In genomic region chr4:157320092-157320491, GRCh38 we compare ENCODE assay signal across 24 cellular contexts.
DNase-seq lines count a peak whose midpoint lies in the region; ATAC-seq, FAIRE-seq and TF ChIP-seq lines count a peak whose summit lies in the region.
"Had no signal": no experiment of that assay in that cellular context is flagged by ENCODE, and none has a peak within 500 bp of the region (broad histone marks: within the 10 kb centered on the region; RNA-seq: fewer than 3 reads in every experiment).

No MANE protein-coding gene starts in this region.

- DNase-seq in HepG2 (ENCODE audit: low spot score) (no peak), right lobe of liver (no peak), K562 (ENCODE audit: extremely low read depth in 1 of 4, low spot score in 3 of 4) (no peak), breast epithelium (ENCODE audit: low spot score in 2 of 2) (no peak), T-helper 1 cell (no peak)
- DNase-seq: ACHN; BE2C; C1 segment of cervical spinal cord; CD4-positive, alpha-beta memory T cell; CD4-positive, CD25-positive, alpha-beta regulatory T cell; CD8-positive, alpha-beta memory T cell; COR-L47; DMS 273 treated with DMSO at 0.1 percent for 48 hours; DMS153; DMS53; DMS79; DND-41; EL; GDM1 had no signal

- no peak overlapping the region for H2AFZ ChIP-seq in HepG2 (ENCODE audit: low read length)
- H2AFZ ChIP-seq in K562 (ENCODE audit: low read depth, low read length) = no peak overlapping the region

- H3K9ac ChIP-seq in HepG2 (ENCODE audit: insufficient read depth, low read depth, low read length) (no peak overlapping the region), K562 (ENCODE audit: insufficient read depth in 1 of 2, low read depth in 2 of 2, low read length in 2 of 2) (no peak overlapping the region)
- H3K9ac ChIP-seq: BLaER1 had no signal

- CTCF ChIA-PET in HepG2 (lab: Yijun Ruan, JAX; ENCODE audit: low intra/inter-chr PET ratio, low total read pairs) = no interaction called here
- CTCF ChIA-PET in K562 (lab: Yijun Ruan, JAX; ENCODE audit: low intra/inter-chr PET ratio) = no interaction called here

- no peaks in the 10 kb centered on the region for H3K36me3 ChIP-seq in HepG2 (replicated peaks in 1 of 2; ENCODE audit: control insufficient read depth in 1 of 2, insufficient read depth in 2 of 2, low read length in 2 of 2)
- H3K36me3 ChIP-seq in right lobe of liver = no peaks in the 10 kb centered on the region
- H3K36me3 ChIP-seq in K562 (ENCODE audit: control insufficient read depth, insufficient read depth, low read length) = no peaks in the 10 kb centered on the region
- H3K36me3 ChIP-seq in breast epithelium = no peaks in the 10 kb centered on the region
- H3K36me3 ChIP-seq: BE2C, BLaER1 had no signal

- no peaks in the 10 kb centered on the region for H4K20me1 ChIP-seq in HepG2 (ENCODE audit: insufficient read depth, low read length)
- no peaks in the 10 kb centered on the region for H4K20me1 ChIP-seq in K562 (replicated peaks; ENCODE audit: control insufficient read depth, insufficient read depth, low read length)
- H4K20me1 ChIP-seq: BLaER1 had no signal

- intact Hi-C loops in HepG2 (cut with micrococcal nuclease; ENCODE audit: unreplicated experiment) (no loop called here), right lobe of liver (cut with DNase I) (no loop called here), K562 (cut with micrococcal nuclease) (no loop called here), breast epithelium (cut with DNase I; ENCODE audit: low total_unique reads) (no loop called here)

- no peak for TF ChIP-seq CTCF in HepG2 (CRISPR knock-in tag; IDR thresholded peaks at IDR 0.05)
- TF ChIP-seq CTCF in right lobe of liver (IDR thresholded peaks at IDR 0.05) = no peak
- TF ChIP-seq CTCF in K562 (IDR thresholded peaks at IDR 0.05 in 2 of 3, conservative IDR thresholded peaks at IDR 0.05 in 1 of 3; ENCODE audit: insufficient read depth in 2 of 3, low read depth in 1 of 3, low read length in 3 of 3) = no peak
- no peak for TF ChIP-seq CTCF in breast epithelium (IDR thresholded peaks at IDR 0.05)

- no peaks in the 10 kb centered on the region for H3K9me3 ChIP-seq in HepG2 (ENCODE audit: low read length)
- no peaks in the 10 kb centered on the region for H3K9me3 ChIP-seq in right lobe of liver
- no peaks in the 10 kb centered on the region for H3K9me3 ChIP-seq in K562 (replicated peaks; ENCODE audit: control insufficient read depth, insufficient read depth, low read depth, low read length)
- no peaks in the 10 kb centered on the region for H3K9me3 ChIP-seq in breast epithelium
- H3K9me3 ChIP-seq: BE2C, BLaER1 had no signal

- H3K79me2 ChIP-seq in HepG2 (ENCODE audit: insufficient read depth, low read length) (no peaks in the 10 kb centered on the region), K562 (ENCODE audit: control insufficient read depth, insufficient read depth, low read length) (no peaks in the 10 kb centered on the region)

- H3K4me2 ChIP-seq in HepG2 (ENCODE audit: low read depth, low read length) (no peak overlapping the region), K562 (ENCODE audit: insufficient read depth, low read length) (no peak overlapping the region)
- H3K4me2 ChIP-seq: BLaER1 had no signal

- H3K27ac ChIP-seq in HepG2 (ENCODE audit: extremely low read length, insufficient read depth, low read length) = no peak overlapping the region
- H3K27ac ChIP-seq in right lobe of liver = no peak overlapping the region
- no peak overlapping the region for H3K27ac ChIP-seq in K562 (ENCODE audit: extremely low read depth, low read depth, low read length)
- no peak overlapping the region for H3K27ac ChIP-seq in breast epithelium
- H3K27ac ChIP-seq: 22Rv1, BLaER1 had no signal

- TF ChIP-seq POLR2A in HepG2 (IDR thresholded peaks at IDR 0.05; ENCODE audit: insufficient read depth in 1 of 2, low read depth in 2 of 2, low read length in 2 of 2) = no peak
- no peak for TF ChIP-seq POLR2A in right lobe of liver (IDR thresholded peaks at IDR 0.05)
- no peak for TF ChIP-seq POLR2A in K562 (conservative IDR thresholded peaks at IDR 0.05)
- TF ChIP-seq POLR2A in breast epithelium (IDR thresholded peaks at IDR 0.05) = no peak

- H3K4me1 ChIP-seq in HepG2 (ENCODE audit: insufficient read depth, low read length) (no peaks in the 10 kb centered on the region), right lobe of liver (no peaks in the 10 kb centered on the region), K562 (replicated peaks in 1 of 2; ENCODE audit: control insufficient read depth in 2 of 2, insufficient read depth in 2 of 2, low read length in 2 of 2) (no peaks in the 10 kb centered on the region), breast epithelium (no peaks in the 10 kb centered on the region)
- H3K4me1 ChIP-seq: BE2C, BLaER1 had no signal

- no peak overlapping the region for H3K4me3 ChIP-seq in HepG2 (replicated peaks in 1 of 3; ENCODE audit: insufficient read depth in 1 of 3, low read depth in 2 of 3, low read length in 3 of 3)
- no peak overlapping the region for H3K4me3 ChIP-seq in right lobe of liver
- H3K4me3 ChIP-seq in K562 = no peak overlapping the region
- no peak overlapping the region for H3K4me3 ChIP-seq in breast epithelium
- H3K4me3 ChIP-seq: BLaER1, GM12878 had no signal

- in situ Hi-C loops in HepG2 (cut with HindIII; ENCODE audit: extremely low pct_ligation_motif_present, low pct_unique_long_range_greater_than_20kb) (no loop called here), K562 (cut with MboI) (no loop called here)

- H3K27me3 ChIP-seq in HepG2 (ENCODE audit: control insufficient read depth in 1 of 2, insufficient read depth in 2 of 2, low read length in 2 of 2) (no peaks in the 10 kb centered on the region), right lobe of liver (no peaks in the 10 kb centered on the region), K562 (ENCODE audit: control insufficient read depth in 2 of 2, insufficient read depth in 2 of 2, low read length in 2 of 2) (no peaks in the 10 kb centered on the region), breast epithelium (no peaks in the 10 kb centered on the region)
- H3K27me3 ChIP-seq: BE2C, BLaER1 had no signal

- POLR2A ChIA-PET in HepG2 (lab: Yijun Ruan, JAX) = no interaction called here
- POLR2A ChIA-PET in K562 (lab: Yijun Ruan, JAX) = no interaction called here

- BruUV-seq in HepG2 (replicated peaks; lab: Mats Ljungman, UMichigan) (no TSS peak), K562 (replicated peaks; lab: Mats Ljungman, UMichigan) (no TSS peak)

- no peaks in the 10 kb centered on the region for H3K9me1 ChIP-seq in K562 (ENCODE audit: control insufficient read depth, insufficient read depth, low read length)

- TF ChIP-seq EP300 in HepG2 (IDR thresholded peaks at IDR 0.05; ENCODE audit: low read depth in 2 of 2, low read length in 2 of 2) (no peak), HepG2 (CRISPR knock-in tag; IDR thresholded peaks at IDR 0.05; ENCODE audit: borderline replicate concordance) (no peak), K562 (IDR thresholded peaks at IDR 0.05; ENCODE audit: low read length) (no peak)

- TF ChIP-seq RAD21 in HepG2 (CRISPR knock-in tag; IDR thresholded peaks at IDR 0.05) (no peak), K562 (CRISPR knock-in tag; conservative IDR thresholded peaks at IDR 0.05 in 1 of 2, IDR thresholded peaks at IDR 0.05 in 1 of 2) (no peak)

- FAIRE-seq in HepG2 (lab: Jason Lieb, UNC) = no peak
- no peak for FAIRE-seq in K562 (lab: Jason Lieb, UNC)
- FAIRE-seq: GM12878, GM12892, GM18507 had no signal

- 1% methylated on average over 2 of the region's 2 CpGs for WGBS in HepG2 (ENCODE audit: low lambda C conversion rate)
- 45% methylated on average over 2 of the region's 2 CpGs for WGBS in right lobe of liver (ENCODE audit: insufficient coverage, low coverage, low lambda C conversion rate, missing lambda C conversion rate)
- WGBS in K562 (ENCODE audit: insufficient coverage, low coverage, missing lambda C conversion rate) = 0% methylated on average over 2 of the region's 2 CpGs

- ATAC-seq in HepG2 (no peak), right lobe of liver (no peak), K562 (no peak)
- ATAC-seq: GM12878 had no signal

TF ChIP-seq in HepG2, 621 proteins besides CTCF, POLR2A, EP300 and RAD21:
- TF ChIP-seq MAFK (conservative IDR thresholded peaks at IDR 0.05 in 1 of 2, IDR thresholded peaks at IDR 0.05 in 1 of 2; ENCODE audit: low read length in 2 of 2) (peak; percentile 55 to 79; a peak in 3 of 4 replicates), MAFF (IDR thresholded peaks at IDR 0.05; ENCODE audit: low read depth, low read length) (peak; percentile 64), MED8 (CRISPR knock-in tag; IDR thresholded peaks at IDR 0.05; ENCODE audit: insufficient replicate concordance) (no peak)

TF ChIP-seq in K562, 482 proteins besides CTCF, POLR2A, EP300 and RAD21:
- peak; percentile 46; the same call in 1 of the 2 replicates for TF ChIP-seq ZNF316 (IDR thresholded peaks at IDR 0.05)
- peak; percentile 19; the same call in 1 of the 2 replicates for TF ChIP-seq C11orf30 (IDR thresholded peaks at IDR 0.05; ENCODE audit: low read depth)
- TF ChIP-seq ZFP30 (CRISPR knock-in tag; IDR thresholded peaks at IDR 0.05; ENCODE audit: borderline replicate concordance) = no peak
- TF ChIP-seq KLF6 (CRISPR knock-in tag; IDR thresholded peaks at IDR 0.05; ENCODE audit: borderline replicate concordance) = no peak
- TF ChIP-seq AFF4 (CRISPR knock-in tag; IDR thresholded peaks at IDR 0.05) = no peak
- no peak for TF ChIP-seq ZFX (CRISPR knock-in tag; IDR thresholded peaks at IDR 0.05)
- TF ChIP-seq YBX1 (IDR thresholded peaks at IDR 0.05) = no peak

Comparison
In these comparisons a context has a peak if more than half of its experiments do, and no peak if none do; other contexts are left out.
1. Of the 241 proteins assayed by ChIP-seq in both HepG2 and K562: peak only in HepG2: MAFF and MAFK; only in K562: none; in both: none; in neither: 239.